Comparison of ENCODE assay signal across 12 cellular contexts in the genomic region with DNA sequence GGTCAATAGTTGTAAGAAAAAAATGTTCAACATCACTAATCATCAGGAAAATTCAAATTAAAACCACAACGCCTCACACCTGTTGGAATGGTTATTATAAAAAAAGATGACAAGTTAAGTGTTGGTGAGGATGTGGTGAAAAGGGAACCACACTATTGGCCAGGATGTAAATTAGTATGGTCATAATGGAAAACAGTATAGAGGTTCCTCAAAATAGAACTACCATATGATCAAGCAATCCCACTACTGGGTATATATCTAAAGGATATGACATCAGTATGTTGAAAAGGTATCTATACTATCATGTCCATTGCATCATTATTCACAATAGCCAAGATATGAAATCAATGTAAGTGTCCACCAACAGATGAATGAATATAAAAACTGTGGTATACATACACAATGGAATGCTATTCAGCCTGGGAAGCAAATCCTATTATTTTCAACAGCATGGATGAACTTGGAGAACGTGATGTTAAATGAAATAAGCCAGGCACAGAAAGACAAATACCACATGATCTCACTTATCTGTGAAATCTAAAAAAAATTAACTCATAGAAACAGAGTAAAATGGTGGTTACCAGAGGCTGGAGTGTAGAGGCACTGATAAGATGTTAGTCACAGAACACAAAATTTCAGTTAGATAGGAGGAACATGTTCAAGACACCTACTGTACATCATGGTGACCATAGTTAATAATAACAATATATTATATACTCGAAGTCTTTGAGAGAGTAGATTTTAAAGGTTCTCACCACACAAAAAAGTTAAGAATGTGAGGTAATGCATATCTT. TPM values are rescaled to one million over a fixed set of nuclear protein-coding genes. Genes with fewer than 3 reads are reported as not detected.
DNase-seq lines count a peak whose midpoint lies in the region; ATAC-seq and TF ChIP-seq lines count a peak whose summit lies in the region.
"Had no signal": no experiment of that assay in that cellular context is flagged by ENCODE, and none has a peak within 500 bp of the region (broad histone marks: within the 10 kb centered on the region; RNA-seq: fewer than 3 reads in every experiment).

No MANE protein-coding gene starts in this region.

- no peaks in the 10 kb centered on the region for H3K4me1 Mint-ChIP-seq in T-helper 2 cell treated with Interferon-gamma antibody and Interleukin-4, amounts not matched to agents 5 μg/mL and 100 μg/mL, for 36 hours (ENCODE audit: low read depth)

- H3K27me3 ChIP-seq in suprapubic skin, result no peaks in the 10 kb centered on the region

- H3K27me3 Mint-ChIP-seq in T-helper 2 cell treated with Interferon-gamma antibody and Interleukin-4, amounts not matched to agents 5 μg/mL and 100 μg/mL, for 36 hours (ENCODE audit: low read depth), result peaks cover 8% of the 10 kb centered on the region
- H3K27me3 Mint-ChIP-seq: brain had no signal

- no peak overlapping the region for H3K27ac ChIP-seq in suprapubic skin
- H3K27ac ChIP-seq: A549 had no signal

- no peaks in the 10 kb centered on the region for H3K36me3 Mint-ChIP-seq in T-helper 2 cell treated with Interferon-gamma antibody and Interleukin-4, amounts not matched to agents 5 μg/mL and 100 μg/mL, for 36 hours (ENCODE audit: low read depth)
- H3K36me3 Mint-ChIP-seq: brain had no signal

- H3K4me1 ChIP-seq in suprapubic skin, result peaks cover 19% of the 10 kb centered on the region
- H3K4me1 ChIP-seq: A549 had no signal

- peak; percentile 81 for ATAC-seq in GM19351 (IDR thresholded peaks at IDR 0.05; ENCODE audit: unreplicated experiment)
- peak; percentile 88 for ATAC-seq in HG02840 (IDR thresholded peaks at IDR 0.05; ENCODE audit: low FRiP score, unreplicated experiment)
- ATAC-seq in HG03571 (IDR thresholded peaks at IDR 0.05; ENCODE audit: unreplicated experiment), result peak; percentile 77
- ATAC-seq: A549 had no signal

- H3K4me3 ChIP-seq in suprapubic skin, result no peak overlapping the region
- H3K4me3 ChIP-seq: A549 had no signal

- TF ChIP-seq POLR2A in suprapubic skin (IDR thresholded peaks at IDR 0.05), result no peak

- no peak for TF ChIP-seq EP300 in suprapubic skin (IDR thresholded peaks at IDR 0.05)

- peak; percentile 61 for DNase-seq in CMK (ENCODE audit: low read depth)
- no peak for DNase-seq in T-helper 2 cell treated with Interferon-gamma antibody and Interleukin-4, amounts not matched to agents 5 μg/mL and 100 μg/mL, for 36 hours (ENCODE audit: low spot score)
- no peak for DNase-seq in kidney glomerular epithelial cell (lab: John Stamatoyannopoulos, UW)
- no peak for DNase-seq in suprapubic skin (ENCODE audit: low spot score in 2 of 2)
- no peak for DNase-seq in T1000 (lab: John Stamatoyannopoulos, UW)
- DNase-seq: H7, T-helper 1 cell had no signal

- 94% methylated on average over 3 of the region's 3 CpGs for WGBS in suprapubic skin

- no peaks in the 10 kb centered on the region for H3K9me3 Mint-ChIP-seq in T-helper 2 cell treated with Interferon-gamma antibody and Interleukin-4, amounts not matched to agents 5 μg/mL and 100 μg/mL, for 36 hours

- no peak for TF ChIP-seq CTCF in suprapubic skin (IDR thresholded peaks at IDR 0.05)

- H3K4me3 Mint-ChIP-seq in T-helper 2 cell treated with Interferon-gamma antibody and Interleukin-4, amounts not matched to agents 5 μg/mL and 100 μg/mL, for 36 hours, result no peak overlapping the region
- H3K4me3 Mint-ChIP-seq: brain had no signal

- no peak overlapping the region for H3K27ac Mint-ChIP-seq in T-helper 2 cell treated with Interferon-gamma antibody and Interleukin-4, amounts not matched to agents 5 μg/mL and 100 μg/mL, for 36 hours
- H3K27ac Mint-ChIP-seq: brain had no signal

- no peaks in the 10 kb centered on the region for H3K9me3 ChIP-seq in suprapubic skin
- H3K9me3 ChIP-seq: A549 had no signal

- no peaks in the 10 kb centered on the region for H3K36me3 ChIP-seq in suprapubic skin

RNA-seq across cellular contexts. Expression of a gene that starts 56.6 kb away (rescaled TPM):
- 100 to 1,000 TPM in 1 of 4 donors, 10 to 100 TPM in 3; 54.3 to 110 (median 72.7) TPM for total RNA-seq in suprapubic skin
